In genomic region chr1:220983877-220984635, GRCh38 we compare ENCODE assay signal across 14 cellular contexts.
DNase-seq lines count a peak whose midpoint lies in the region; ATAC-seq and TF ChIP-seq lines count a peak whose summit lies in the region.
"Had no signal": no experiment of that assay in that cellular context is flagged by ENCODE, and none has a peak within 500 bp of the region (broad histone marks: within the 10 kb centered on the region; RNA-seq: fewer than 3 reads in every experiment).

No MANE protein-coding gene starts in this region.

- H3K36me3 ChIP-seq in HEK293 (ENCODE audit: control insufficient read depth in 2 of 2, insufficient read depth in 1 of 2, low read length in 2 of 2) = no peaks in the 10 kb centered on the region
- H3K36me3 ChIP-seq in RWPE2 (ENCODE audit: low read depth) = no peaks in the 10 kb centered on the region
- no peaks in the 10 kb centered on the region for H3K36me3 ChIP-seq in iPS DF 6.9 (ENCODE audit: control insufficient read depth, insufficient read depth, low read length)
- H3K36me3 ChIP-seq: ascending aorta, MG63, neutrophil had no signal

- TF ChIP-seq CTCF in C4-2B (conservative IDR thresholded peaks at IDR 0.05) = peak; percentile 28
- no peak for TF ChIP-seq CTCF in HEK293 (tag by site-specific recombination; IDR thresholded peaks at IDR 0.05)
- peak; percentile 16 for TF ChIP-seq CTCF in RWPE2 (IDR thresholded peaks at IDR 0.05; ENCODE audit: poor library complexity, severe bottlenecking)

- no CpG with 5 or more reads among the region's 19 CpGs for WGBS in iPS DF 6.9 (ENCODE audit: insufficient coverage, insufficient read length)

- H3K27ac ChIP-seq in C4-2B (no peak overlapping the region), HEK293 (ENCODE audit: extremely low read depth, low read depth, low read length) (no peak overlapping the region), RWPE2 (ENCODE audit: poor library complexity, severe bottlenecking) (no peak overlapping the region), iPS DF 6.9 (ENCODE audit: low read length) (no peak overlapping the region)
- H3K27ac ChIP-seq: ascending aorta, neutrophil had no signal

- POLR2A ChIA-PET in HEK293 (lab: Yijun Ruan, JAX) = no interaction called here

- no peaks in the 10 kb centered on the region for H3K27me3 ChIP-seq in RWPE2 (ENCODE audit: insufficient read depth, poor library complexity, severe bottlenecking)
- H3K27me3 ChIP-seq in iPS DF 6.9 (ENCODE audit: control insufficient read depth, insufficient read depth, low read length) = no peaks in the 10 kb centered on the region
- H3K27me3 ChIP-seq: ascending aorta, MG63, neutrophil had no signal

- no peak overlapping the region for H3K4me3 ChIP-seq in HEK293 (ENCODE audit: low read depth, low read length)
- H3K4me3 ChIP-seq in RWPE2 (ENCODE audit: severe bottlenecking) = no peak overlapping the region
- no peak overlapping the region for H3K4me3 ChIP-seq in iPS DF 6.9 (ENCODE audit: low read length)
- H3K4me3 ChIP-seq: ascending aorta, MG63 had no signal

- H3K4me1 ChIP-seq in HEK293 (ENCODE audit: control insufficient read depth, insufficient read depth, low read length) = no peaks in the 10 kb centered on the region
- no peaks in the 10 kb centered on the region for H3K4me1 ChIP-seq in RWPE2 (ENCODE audit: insufficient read depth, poor library complexity, severe bottlenecking)
- no peaks in the 10 kb centered on the region for H3K4me1 ChIP-seq in iPS DF 6.9 (ENCODE audit: control insufficient read depth, insufficient read depth, low read length)
- H3K4me1 ChIP-seq: ascending aorta had no signal

- DNase-seq in RWPE2 (ENCODE audit: low spot score) (no peak), iPS DF 6.9 (ENCODE audit: low read depth, low spot score) (peak; percentile 22), NCI-H146 (lab: John Stamatoyannopoulos, UW) (no peak)
- no peak for DNase-seq in activated CD8-positive, alpha-beta memory T cell treated with anti-CD3 and anti-CD28 coated beads, Interleukin-2, amount 50 U/mL, for 48 hours
- DNase-seq: mesenchymal stem cell; MG63; stimulated activated CD4-positive, alpha-beta T cell treated with anti-CD3 and anti-CD28 coated beads, Interleukin-12 subunit alpha, Interleukin-12 subunit beta, amount 100 ng/mL, for 4 hours had no signal

- H3K9me3 ChIP-seq in HEK293 (ENCODE audit: control insufficient read depth, insufficient read depth, low read depth, low read length) (no peaks in the 10 kb centered on the region), RWPE2 (ENCODE audit: severe bottlenecking) (no peaks in the 10 kb centered on the region), iPS DF 6.9 (ENCODE audit: control insufficient read depth, insufficient read depth, low read length) (no peaks in the 10 kb centered on the region)
- H3K9me3 ChIP-seq: ascending aorta, MG63, neutrophil had no signal

- CTCF ChIA-PET in HEK293 (lab: Yijun Ruan, JAX) = no interaction called here

- ATAC-seq in RWPE2 (ENCODE audit: low read depth) (no peak), HG02981 (IDR thresholded peaks at IDR 0.05; ENCODE audit: unreplicated experiment) (no peak)
- ATAC-seq in activated CD4-positive, CD25-positive, alpha-beta regulatory T cell treated with anti-CD3 and anti-CD28 coated beads, Interleukin-2, amount 50 U/mL, for 24 hours = no peak
- ATAC-seq: SK-N-SH treated with all-trans-retinoic acid at 6 μM for 48 hours had no signal

TF ChIP-seq in HEK293, 187 proteins besides CTCF, POLR2A, EP300 and RAD21:
- TF ChIP-seq ZFHX2 (tag by site-specific recombination; conservative IDR thresholded peaks at IDR 0.05) (no peak), KLF10 (tag by site-specific recombination; IDR thresholded peaks at IDR 0.05) (peak; percentile 32; the same call in 1 of the 2 replicates), FEZF1 (tag by site-specific recombination; IDR thresholded peaks at IDR 0.05) (no peak)
